In genomic region chr11:36265793-36266628, GRCh38 we compare ENCODE assay signal across 8 cellular contexts. TPM values are rescaled to one million over a fixed set of nuclear protein-coding genes. Genes with fewer than 3 reads are reported as not detected.
DNase-seq lines count a peak whose midpoint lies in the region; ATAC-seq and TF ChIP-seq lines count a peak whose summit lies in the region.

No MANE protein-coding gene starts in this region.

- H3K27ac ChIP-seq in PC-9: no peak overlapping the region
- H3K27ac ChIP-seq in gastroesophageal sphincter: no peak overlapping the region
- no peak overlapping the region for H3K27ac ChIP-seq in trophoblast cell (ENCODE audit: low read depth, low read length)

- no peaks in the 10 kb centered on the region for H3K9me3 Mint-ChIP-seq in activated T-helper 1 cell treated with anti-CD3 and anti-CD28 coated beads, Interleukin-12 subunit alpha, Interleukin-12 subunit beta, Interleukin-2, Interleukin-4 antibody, amounts not matched to agents 30 ng/mL and 10 ng/mL and 1 ng/mL, durations not matched to agents 14 hours and 24 hours and 36 hours

- 13 to 28% methylated on average over 2 to 9 of the region's 13 CpGs for WGBS in gastroesophageal sphincter (ENCODE audit: low coverage in 1 of 2), 2 donors
- no CpG with 5 or more reads among the region's 13 CpGs for WGBS in trophoblast cell (ENCODE audit: extremely low coverage, insufficient coverage, insufficient read length)

- TF ChIP-seq POLR2A in gastroesophageal sphincter (IDR thresholded peaks at IDR 0.05): no peak

- H3K18ac ChIP-seq in trophoblast cell (ENCODE audit: low read length): peak overlapping the region; percentile 55

- H3K9me3 ChIP-seq in PC-9 (ENCODE audit: insufficient read depth, low read depth) (no peaks in the 10 kb centered on the region), gastroesophageal sphincter (no peaks in the 10 kb centered on the region), trophoblast cell (ENCODE audit: insufficient read depth, low read depth, low read length) (no peaks in the 10 kb centered on the region)

- H3K14ac ChIP-seq in trophoblast cell (ENCODE audit: low read length): no peak overlapping the region

- H2AK5ac ChIP-seq in trophoblast cell (ENCODE audit: low read length): peak overlapping the region; percentile 71

- H3K4ac ChIP-seq in trophoblast cell (ENCODE audit: low read depth, low read length): peak overlapping the region; percentile 58

- no peak overlapping the region for H3K4me3 Mint-ChIP-seq in activated T-helper 1 cell treated with anti-CD3 and anti-CD28 coated beads, Interleukin-12 subunit alpha, Interleukin-12 subunit beta, Interleukin-2, Interleukin-4 antibody, amounts not matched to agents 30 ng/mL and 10 ng/mL and 1 ng/mL, durations not matched to agents 14 hours and 24 hours and 36 hours

- H3K36me3 Mint-ChIP-seq in activated T-helper 1 cell treated with anti-CD3 and anti-CD28 coated beads, Interleukin-12 subunit alpha, Interleukin-12 subunit beta, Interleukin-2, Interleukin-4 antibody, amounts not matched to agents 30 ng/mL and 10 ng/mL and 1 ng/mL, durations not matched to agents 14 hours and 24 hours and 36 hours (ENCODE audit: low read depth): no peaks in the 10 kb centered on the region

- H3K27me3 ChIP-seq in PC-9 (ENCODE audit: insufficient read depth, low read depth) (no peaks in the 10 kb centered on the region), gastroesophageal sphincter (peaks cover 6% of the 10 kb centered on the region), trophoblast cell (ENCODE audit: insufficient read depth, low read length) (no peaks in the 10 kb centered on the region)

- H2AFZ ChIP-seq in PC-9 (no peak overlapping the region), trophoblast cell (ENCODE audit: insufficient read depth, low read length, poor library complexity) (peak overlapping the region; percentile 55)

- no peaks in the 10 kb centered on the region for H4K20me1 ChIP-seq in PC-9 (ENCODE audit: insufficient read depth)

- H3K9me2 ChIP-seq in PC-9 (ENCODE audit: insufficient read depth): no peaks in the 10 kb centered on the region

- no peaks in the 10 kb centered on the region for H3F3A ChIP-seq in PC-9 (ENCODE audit: insufficient read depth, low read depth)

- H2BK5ac ChIP-seq in trophoblast cell (ENCODE audit: low read depth, low read length, poor library complexity): no peak overlapping the region

- POLR2A ChIA-PET in PC-9 (lab: Charles Lee; ENCODE audit: unreplicated experiment): interaction anchor here (0.6 to 0.7 kb wide), 2 partner anchors 853 to 1715 kb away, joined by 4 to 5 read pairs; no protein-coding TSS in a partner anchor

- H3K79me1 ChIP-seq in trophoblast cell (ENCODE audit: low read length): peaks cover 2% of the 10 kb centered on the region

- peak; percentile 97 for TF ChIP-seq CTCF in PC-9 (conservative IDR thresholded peaks at IDR 0.05)
- peak; percentile 40 to 81 (median 72) for TF ChIP-seq CTCF in gastroesophageal sphincter (IDR thresholded peaks at IDR 0.05)

- no TSS peak for BruUV-seq in PC-9 (replicated peaks; lab: Mats Ljungman, UMichigan)

- H2BK12ac ChIP-seq in trophoblast cell (ENCODE audit: low read length): peak overlapping the region; percentile 74

- H3K4me1 ChIP-seq in PC-9 (replicated peaks; ENCODE audit: insufficient read depth): no peaks in the 10 kb centered on the region
- no peaks in the 10 kb centered on the region for H3K4me1 ChIP-seq in gastroesophageal sphincter
- peaks cover 0 to 2% of the 10 kb centered on the region in 2 experiments for H3K4me1 ChIP-seq in trophoblast cell (ENCODE audit: control insufficient read depth in 1 of 2, insufficient read depth in 2 of 2, low read length in 2 of 2)

- H3K27me3 Mint-ChIP-seq in activated T-helper 1 cell treated with anti-CD3 and anti-CD28 coated beads, Interleukin-12 subunit alpha, Interleukin-12 subunit beta, Interleukin-2, Interleukin-4 antibody, amounts not matched to agents 30 ng/mL and 10 ng/mL and 1 ng/mL, durations not matched to agents 14 hours and 24 hours and 36 hours (ENCODE audit: insufficient read depth): peaks cover 20% of the 10 kb centered on the region

- H3K36me3 ChIP-seq in PC-9 (ENCODE audit: low read depth) (no peaks in the 10 kb centered on the region), gastroesophageal sphincter (peaks cover 0 to 9% of the 10 kb centered on the region in 2 donors), trophoblast cell (ENCODE audit: control insufficient read depth in 1 of 2, insufficient read depth in 2 of 2, low read length in 2 of 2) (peaks cover 0 to under 1% of the 10 kb centered on the region in 2 experiments)

- H3K4me1 Mint-ChIP-seq in activated T-helper 1 cell treated with anti-CD3 and anti-CD28 coated beads, Interleukin-12 subunit alpha, Interleukin-12 subunit beta, Interleukin-2, Interleukin-4 antibody, amounts not matched to agents 30 ng/mL and 10 ng/mL and 1 ng/mL, durations not matched to agents 14 hours and 24 hours and 36 hours (ENCODE audit: low read depth): no peaks in the 10 kb centered on the region

- H2BK120ac ChIP-seq in trophoblast cell (ENCODE audit: insufficient read depth, low read length, poor library complexity): no peak overlapping the region

- H4K91ac ChIP-seq in trophoblast cell (ENCODE audit: low read depth, low read length): no peak overlapping the region

- H3K4me3 ChIP-seq in PC-9 (no peak overlapping the region), gastroesophageal sphincter (no peak overlapping the region), trophoblast cell (ENCODE audit: low read depth, low read length) (no peak overlapping the region)

- no peak overlapping the region for H3K23ac ChIP-seq in trophoblast cell (ENCODE audit: low read length)

- ATAC-seq in GM19324 (IDR thresholded peaks at IDR 0.05; ENCODE audit: low FRiP score, unreplicated experiment) (peak; percentile 46), gastroesophageal sphincter (peak; percentile 24), HG03342 (IDR thresholded peaks at IDR 0.05; ENCODE audit: unreplicated experiment) (no peak)

- H3K4me2 ChIP-seq in PC-9: no peak overlapping the region
- H3K4me2 ChIP-seq in trophoblast cell (ENCODE audit: low read length): no peak overlapping the region

- H4K8ac ChIP-seq in trophoblast cell (ENCODE audit: low read depth, low read length): peak overlapping the region; percentile 83

- CTCF ChIA-PET in PC-9 (lab: Charles Lee): interaction anchor here (0.6 to 2.6 kb wide), 5 partner anchors 213 to 651 kb away, joined by 3 to 21 read pairs (median 8); no protein-coding TSS in a partner anchor

- peak overlapping the region; percentile 74 for H4K12ac ChIP-seq in trophoblast cell (ENCODE audit: low read depth, low read length)

- TF ChIP-seq EP300 in gastroesophageal sphincter (IDR thresholded peaks at IDR 0.05): no peak

- DNase-seq in CD1c-positive myeloid dendritic cell (ENCODE audit: extremely low spot score): peak; percentile 61
- peak; percentile 47 for DNase-seq in HPDE6-E6E7 (ENCODE audit: extremely low spot score)
- peak; percentile 46 to 63 for DNase-seq in PC-9
- DNase-seq in activated T-helper 1 cell treated with anti-CD3 and anti-CD28 coated beads, Interleukin-12 subunit alpha, Interleukin-12 subunit beta, Interleukin-2, Interleukin-4 antibody, amounts not matched to agents 30 ng/mL and 10 ng/mL and 1 ng/mL, durations not matched to agents 14 hours and 24 hours and 36 hours (ENCODE audit: low spot score): peak; percentile 26
- DNase-seq in trophoblast cell: peak; percentile 20 to 81

- intact Hi-C loops in PC-9 (cut with micrococcal nuclease; ENCODE audit: unreplicated experiment): loop anchor here (1.0 to 2.0 kb wide), 6 partner anchors 443 to 1340 kb away; no protein-coding TSS in a partner anchor
- intact Hi-C loops in activated T-helper 1 cell treated with anti-CD3 and anti-CD28 coated beads, Interleukin-12 subunit alpha, Interleukin-12 subunit beta, Interleukin-2, Interleukin-4 antibody, amounts not matched to agents 30 ng/mL and 10 ng/mL and 1 ng/mL, durations not matched to agents 14 hours and 24 hours and 36 hours (cut with micrococcal nuclease): loop anchor here (1.0 to 5.0 kb wide), 5 partner anchors 23 to 779 kb away; partner anchors contain the start of gene COMMD9

- H3K79me2 ChIP-seq in PC-9 (ENCODE audit: low read depth): no peaks in the 10 kb centered on the region
- H3K79me2 ChIP-seq in trophoblast cell (ENCODE audit: control insufficient read depth, insufficient read depth, low read length, poor library complexity): no peaks in the 10 kb centered on the region

- no peak overlapping the region for H3K27ac Mint-ChIP-seq in activated T-helper 1 cell treated with anti-CD3 and anti-CD28 coated beads, Interleukin-12 subunit alpha, Interleukin-12 subunit beta, Interleukin-2, Interleukin-4 antibody, amounts not matched to agents 30 ng/mL and 10 ng/mL and 1 ng/mL, durations not matched to agents 14 hours and 24 hours and 36 hours

- H3K9ac ChIP-seq in trophoblast cell (ENCODE audit: low read length): no peak overlapping the region

RNA-seq across cellular contexts. Expression of gene COMMD9, which starts 23.2 kb away (rescaled TPM):
- total RNA-seq in PC-9 (2021) (56.5 and 77.5 TPM in 2 replicates), gastroesophageal sphincter (10 to 100 TPM; 19.7 to 26.5 (median 25.5) TPM)
- 39.7 and 41.3 TPM in 2 replicates for total RNA-seq in activated T-helper 1 cell treated with anti-CD3 and anti-CD28 coated beads, Interleukin-12 subunit alpha, Interleukin-12 subunit beta, Interleukin-2, Interleukin-4 antibody, amounts not matched to agents 30 ng/mL and 10 ng/mL and 1 ng/mL, durations not matched to agents 14 hours and 24 hours and 36 hours
- polyA plus RNA-seq in trophoblast cell (2013): 55.0 and 60.3 TPM in 2 replicates

RNA-seq across cellular contexts. Expression of gene PRR5L, which starts 30.1 kb away (rescaled TPM):
- total RNA-seq in PC-9 (2021) (4.9 and 5.1 TPM in 2 replicates), gastroesophageal sphincter (1 to 10 TPM; 2.8 to 9.7 (median 7.5) TPM)
- total RNA-seq in activated T-helper 1 cell treated with anti-CD3 and anti-CD28 coated beads, Interleukin-12 subunit alpha, Interleukin-12 subunit beta, Interleukin-2, Interleukin-4 antibody, amounts not matched to agents 30 ng/mL and 10 ng/mL and 1 ng/mL, durations not matched to agents 14 hours and 24 hours and 36 hours: 56.6 and 64.0 TPM in 2 replicates
- 12.3 and 14.1 TPM in 2 replicates for polyA plus RNA-seq in trophoblast cell (2013)
